In the genomic region with DNA sequence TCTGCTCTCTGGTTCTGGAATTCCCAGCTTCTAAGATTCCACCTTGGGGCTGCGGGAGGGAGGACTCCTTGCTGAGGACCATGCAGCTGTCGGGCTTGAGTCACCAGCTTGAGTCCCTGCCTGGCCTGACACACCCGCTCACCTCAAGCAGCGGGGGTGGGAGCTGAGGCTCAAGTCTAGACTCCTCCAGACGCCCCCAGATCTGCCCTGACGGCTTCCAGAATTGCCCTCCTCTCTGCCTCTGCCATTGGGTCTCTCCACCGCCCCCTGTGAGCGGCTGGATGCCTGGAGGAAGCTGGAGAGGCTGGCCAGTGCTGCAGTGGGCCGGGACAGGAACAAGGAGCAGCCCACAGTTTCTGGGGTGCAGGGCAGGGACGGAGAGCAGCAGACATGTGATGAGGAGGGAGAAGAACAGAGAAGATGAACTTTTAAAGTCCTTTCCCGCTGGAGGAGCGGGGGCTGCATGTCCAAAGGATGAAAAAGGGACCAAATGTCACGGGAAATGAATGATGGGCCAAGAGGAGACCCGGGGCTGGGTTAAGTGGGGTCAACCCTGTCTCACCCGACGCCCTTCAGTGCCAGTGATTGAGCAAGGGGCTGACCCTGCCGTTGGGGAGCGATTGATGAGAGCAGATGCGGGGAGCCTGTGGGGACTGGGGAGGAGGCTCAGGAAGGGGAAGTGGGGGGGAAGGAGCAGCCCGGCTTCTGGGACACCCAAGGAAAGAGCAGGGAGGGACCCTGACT, we compare ENCODE assay signal across 11 cellular contexts. TPM values are rescaled to one million over a fixed set of nuclear protein-coding genes. Genes with fewer than 3 reads are reported as not detected.
DNase-seq lines count a peak whose midpoint lies in the region; ATAC-seq, FAIRE-seq and TF ChIP-seq lines count a peak whose summit lies in the region.
"Had no signal": no experiment of that assay in that cellular context is flagged by ENCODE, and none has a peak within 500 bp of the region (broad histone marks: within the 10 kb centered on the region; RNA-seq: fewer than 3 reads in every experiment).

No MANE protein-coding gene starts in this region.

- ATAC-seq in K562 (no peak), left lung (peak; percentile 62), GM19023 (IDR thresholded peaks at IDR 0.05; ENCODE audit: unreplicated experiment) (no peak)

- in situ Hi-C loops in K562 (cut with MboI), result no loop called here

- TF ChIP-seq RAD21 in K562 (CRISPR knock-in tag; conservative IDR thresholded peaks at IDR 0.05 in 1 of 2, IDR thresholded peaks at IDR 0.05 in 1 of 2), result no peak

- POLR2A ChIA-PET in K562 (lab: Yijun Ruan, JAX), result interaction anchor here (0.6 to 5.9 kb wide), 11 partner anchors 9 to 126 kb away, joined by 3 to 60 read pairs (median 3); partner anchors contain the start of genes ISG20L2, METTL25B, MRPL24 and NES

- WGBS in K562 (ENCODE audit: insufficient coverage, low coverage, missing lambda C conversion rate), result 19% methylated on average over 17 of the region's 20 CpGs

- no peak for DNase-seq in AG10803 (ENCODE audit: low read depth)
- peak; percentile 74 for DNase-seq in HPDE6-E6E7 (ENCODE audit: extremely low spot score)
- DNase-seq in K562 (ENCODE audit: extremely low read depth in 1 of 4, low spot score in 3 of 4), result peak; percentile 45 to 73 (median 65)
- peak; percentile 54 to 63 for DNase-seq in left lung
- no peak for DNase-seq in activated CD8-positive, alpha-beta memory T cell treated with anti-CD3 and anti-CD28 coated beads, Interleukin-2, amount 50 U/mL, for 4 hours
- no peak for DNase-seq in MM.1S
- no peak for DNase-seq in SHP77 (lab: John Stamatoyannopoulos, UW)
- DNase-seq: stimulated activated CD4-positive, alpha-beta T cell treated with anti-CD3 and anti-CD28 coated beads, Interleukin-4, amount 100 ng/mL, for 1 hour had no signal

- CTCF ChIA-PET in K562 (lab: Yijun Ruan, JAX; ENCODE audit: low intra/inter-chr PET ratio), result interaction anchor here (6.6 kb wide), 1 partner anchor 34 kb away, joined by 143 read pairs; the partner anchor contains the start of genes ISG20L2 and METTL25B

- H3K4me3 ChIP-seq in AG10803 (ENCODE audit: low read length), result no peak overlapping the region
- no peak overlapping the region for H3K4me3 ChIP-seq in K562
- no peak overlapping the region for H3K4me3 ChIP-seq in left lung
- no peak overlapping the region for H3K4me3 ChIP-seq in MM.1S (ENCODE audit: low read length)

- H3K27ac ChIP-seq in K562 (ENCODE audit: extremely low read depth, low read depth, low read length) (peak overlapping the region; percentile 91; the same call in 1 of the 3 replicates), left lung (no peak overlapping the region), MM.1S (ENCODE audit: low read length) (no peak overlapping the region)

- H4K20me1 ChIP-seq in K562 (replicated peaks; ENCODE audit: control insufficient read depth, insufficient read depth, low read length) (no peaks in the 10 kb centered on the region), MM.1S (ENCODE audit: insufficient read depth, low read length) (no peaks in the 10 kb centered on the region)

- TF ChIP-seq EP300 in K562 (IDR thresholded peaks at IDR 0.05; ENCODE audit: low read length), result no peak

- no peaks in the 10 kb centered on the region for H3F3A ChIP-seq in MM.1S (ENCODE audit: insufficient read depth, low read length)

- peak; percentile 33 for TF ChIP-seq CTCF in AG10803 (conservative IDR thresholded peaks at IDR 0.05; ENCODE audit: low read length)
- peak in 1 of 3 experiments; percentile 6; a peak in 1 of 6 replicates for TF ChIP-seq CTCF in K562 (IDR thresholded peaks at IDR 0.05 in 2 of 3, conservative IDR thresholded peaks at IDR 0.05 in 1 of 3; ENCODE audit: insufficient read depth in 2 of 3, low read depth in 1 of 3, low read length in 3 of 3)
- no peak for TF ChIP-seq CTCF in left lung (IDR thresholded peaks at IDR 0.05)
- TF ChIP-seq CTCF in MM.1S (IDR thresholded peaks at IDR 0.05; ENCODE audit: low read length), result no peak

- no peaks in the 10 kb centered on the region for H3K27me3 ChIP-seq in K562 (ENCODE audit: control insufficient read depth in 2 of 2, insufficient read depth in 2 of 2, low read length in 2 of 2)
- H3K27me3 ChIP-seq in left lung, result peaks cover 0 to 82% of the 10 kb centered on the region in 2 donors
- peaks cover 69% of the 10 kb centered on the region for H3K27me3 ChIP-seq in MM.1S (replicated peaks; ENCODE audit: insufficient read depth, low read length)

- no peaks in the 10 kb centered on the region for H3K9me1 ChIP-seq in K562 (ENCODE audit: control insufficient read depth, insufficient read depth, low read length)

- H3K9me3 ChIP-seq in K562 (replicated peaks; ENCODE audit: control insufficient read depth, insufficient read depth, low read depth, low read length) (no peaks in the 10 kb centered on the region), left lung (no peaks in the 10 kb centered on the region), MM.1S (replicated peaks; ENCODE audit: insufficient read depth, low read length) (no peaks in the 10 kb centered on the region)

- H3K4me1 ChIP-seq in K562 (replicated peaks in 1 of 2; ENCODE audit: control insufficient read depth in 2 of 2, insufficient read depth in 2 of 2, low read length in 2 of 2), result peaks cover 49 to 62% of the 10 kb centered on the region in 2 experiments
- peaks cover 12 to 22% of the 10 kb centered on the region in 2 donors for H3K4me1 ChIP-seq in left lung
- no peaks in the 10 kb centered on the region for H3K4me1 ChIP-seq in MM.1S (ENCODE audit: low read length)

- peak; percentile 11 for FAIRE-seq in K562 (lab: Jason Lieb, UNC)
- FAIRE-seq: G401.6 had no signal

- H3K79me2 ChIP-seq in K562 (ENCODE audit: control insufficient read depth, insufficient read depth, low read length) (0 out of 3 replicates have a peak, but pooled peaks cover 3% of the 10 kb centered on the region), MM.1S (ENCODE audit: low read length) (no peaks in the 10 kb centered on the region)

- no peaks in the 10 kb centered on the region for H3K36me3 ChIP-seq in K562 (ENCODE audit: control insufficient read depth, insufficient read depth, low read length)
- H3K36me3 ChIP-seq in left lung, result no peaks in the 10 kb centered on the region
- no peaks in the 10 kb centered on the region for H3K36me3 ChIP-seq in MM.1S (replicated peaks; ENCODE audit: insufficient read depth, low read length)

- intact Hi-C loops in K562 (cut with micrococcal nuclease), result no loop called here
- intact Hi-C loops in left lung (cut with DNase I), result no loop called here

- TF ChIP-seq POLR2A in K562 (conservative IDR thresholded peaks at IDR 0.05), result no peak

- H3K9me2 ChIP-seq in MM.1S (replicated peaks; ENCODE audit: insufficient read depth, low read length), result no peaks in the 10 kb centered on the region

- peak overlapping the region in 1 of 2 experiments; percentile 92; a peak in 3 of 4 replicates for H3K9ac ChIP-seq in K562 (ENCODE audit: insufficient read depth in 1 of 2, low read depth in 2 of 2, low read length in 2 of 2)
- H3K9ac ChIP-seq in MM.1S (ENCODE audit: low read length), result no peak overlapping the region

- H2AFZ ChIP-seq in K562 (ENCODE audit: low read depth, low read length) (peak overlapping the region; percentile 92), MM.1S (ENCODE audit: low read length) (no peak overlapping the region)

- no TSS peak for BruUV-seq in K562 (replicated peaks; lab: Mats Ljungman, UMichigan)

- H3K4me2 ChIP-seq in K562 (ENCODE audit: insufficient read depth, low read length) (peak overlapping the region; percentile 54), MM.1S (ENCODE audit: low read depth, low read length) (no peak overlapping the region)

RNA-seq across cellular contexts. Expression of gene CRABP2, which starts 13.5 kb away (rescaled TPM):
- 0.86 TPM in 1 of 2 replicates, not detected in the other for total RNA-seq in K562 (2011; cell fraction: chromatin; rRNA removed; ENCODE audit: low replicate concordance)
- 0.39 and 1.0 TPM in 2 replicates for total RNA-seq in K562 (2011; cell fraction: nucleolus; rRNA removed)
- total RNA-seq in K562 (2011; cell fraction: nucleoplasm; rRNA removed), result 0.44 TPM in 1 of 2 replicates, not detected in the other
- total RNA-seq in K562 (2014; rRNA removed), result 0.86 and 1.2 TPM in 2 replicates
- 0.32 and 0.36 TPM in 2 replicates for total RNA-seq in K562 (2014; rRNA removed; fragmentation: Illumina TruSeq; extraction: Trizol)
- 0.72 and 1.3 TPM in 2 replicates for total RNA-seq in K562 (2015; rRNA removed; fragmentation: Illumina TruSeq; extraction: Trizol)
- 1.5 and 1.6 TPM in 2 replicates for total RNA-seq in K562 (2021)
- 0.50 and 1.5 TPM in 2 replicates for polyA plus RNA-seq in K562 (2011; rRNA removed)
- polyA plus RNA-seq in K562 (2011; cell fraction: cytosol; rRNA removed), result 0.58 and 1.3 TPM in 2 replicates
- 1.8 and 2.6 TPM in 2 replicates for polyA plus RNA-seq in K562 (2011; cell fraction: nucleus; rRNA removed)
- 2.6 and 2.9 TPM in 2 replicates for polyA plus RNA-seq in K562 (2012)
- polyA plus RNA-seq in K562 (2014; fragmentation: Illumina TruSeq; extraction: Trizol), result 1.9 and 2.5 TPM in 2 replicates
- under 1 TPM; 0.30 to 0.52 TPM for polyA plus RNA-seq in K562 (2014; fragmentation: Nextera tagmentation; extraction: Ambion mirVana)
- 0.82 and 1.2 TPM in 2 replicates for polyA plus RNA-seq in K562 (2014; rRNA removed)
- polyA minus RNA-seq in K562 (2011; rRNA and poly(A)+ RNA removed), result 0.28 and 0.72 TPM in 2 replicates
- not detected in 2 replicates for polyA minus RNA-seq in K562 (2011; cell fraction: cytosol; rRNA and poly(A)+ RNA removed)
- not detected in 2 replicates for polyA minus RNA-seq in K562 (2011; cell fraction: nucleus; rRNA and poly(A)+ RNA removed)
- total RNA-seq in left lung, result 10 to 100 TPM in 1 of 2 donors, 1 to 10 TPM in 1; 2.7 to 23.3 TPM

RNA-seq across cellular contexts. Expression of gene NES, which starts 14.6 kb away (rescaled TPM):
- 1.5 and 2.0 TPM in 2 replicates for total RNA-seq in K562 (2011; cell fraction: chromatin; rRNA removed; ENCODE audit: low replicate concordance)
- 1.7 TPM in 2 replicates for total RNA-seq in K562 (2011; cell fraction: nucleolus; rRNA removed)
- 1.8 and 3.1 TPM in 2 replicates for total RNA-seq in K562 (2011; cell fraction: nucleoplasm; rRNA removed)
- total RNA-seq in K562 (2014; rRNA removed), result 5.8 and 6.6 TPM in 2 replicates
- 3.3 and 4.1 TPM in 2 replicates for total RNA-seq in K562 (2014; rRNA removed; fragmentation: Illumina TruSeq; extraction: Trizol)
- 4.8 and 4.9 TPM in 2 replicates for total RNA-seq in K562 (2015; rRNA removed; fragmentation: Illumina TruSeq; extraction: Trizol)
- 5.5 and 8.6 TPM in 2 replicates for total RNA-seq in K562 (2021)
- 2.7 TPM in 2 replicates for polyA plus RNA-seq in K562 (2011; rRNA removed)
- polyA plus RNA-seq in K562 (2011; cell fraction: cytosol; rRNA removed), result 1.5 and 2.5 TPM in 2 replicates
- 3.2 and 5.5 TPM in 2 replicates for polyA plus RNA-seq in K562 (2011; cell fraction: nucleus; rRNA removed)
- polyA plus RNA-seq in K562 (2012), result 6.5 and 7.0 TPM in 2 replicates
- polyA plus RNA-seq in K562 (2014; fragmentation: Illumina TruSeq; extraction: Trizol), result 5.4 and 6.3 TPM in 2 replicates
- under 1 TPM; 0.10 to 0.13 TPM for polyA plus RNA-seq in K562 (2014; fragmentation: Nextera tagmentation; extraction: Ambion mirVana)
- polyA plus RNA-seq in K562 (2014; rRNA removed), result 2.5 and 4.2 TPM in 2 replicates
- polyA minus RNA-seq in K562 (2011; rRNA and poly(A)+ RNA removed), result 2.3 and 2.4 TPM in 2 replicates
- 3.8 and 5.4 TPM in 2 replicates for polyA minus RNA-seq in K562 (2011; cell fraction: cytosol; rRNA and poly(A)+ RNA removed)
- 1.2 and 1.4 TPM in 2 replicates for polyA minus RNA-seq in K562 (2011; cell fraction: nucleus; rRNA and poly(A)+ RNA removed)
- total RNA-seq in left lung, result 10 to 100 TPM; 56.9 to 58.5 TPM
- total RNA-seq: mononuclear cell had no signal

RNA-seq across cellular contexts. Expression of gene METTL25B, which starts 36.4 kb away (rescaled TPM):
- total RNA-seq in K562 (2011; cell fraction: chromatin; rRNA removed; ENCODE audit: low replicate concordance), result 50.1 and 117 TPM in 2 replicates
- 103 and 114 TPM in 2 replicates for total RNA-seq in K562 (2011; cell fraction: nucleolus; rRNA removed)
- 74.6 and 83.1 TPM in 2 replicates for total RNA-seq in K562 (2011; cell fraction: nucleoplasm; rRNA removed)
- total RNA-seq in K562 (2014; rRNA removed) (33.1 and 39.1 TPM in 2 replicates), K562 (2014; rRNA removed; fragmentation: Illumina TruSeq; extraction: Trizol) (17.8 and 26.3 TPM in 2 replicates), K562 (2015; rRNA removed; fragmentation: Illumina TruSeq; extraction: Trizol) (27.0 and 30.3 TPM in 2 replicates), K562 (2021) (46.3 and 48.3 TPM in 2 replicates), left lung (10 to 100 TPM; 30.6 to 35.3 TPM)
- polyA plus RNA-seq in K562 (2011; rRNA removed) (37.1 and 46.1 TPM in 2 replicates), K562 (2014; fragmentation: Illumina TruSeq; extraction: Trizol) (33.9 and 37.7 TPM in 2 replicates), K562 (2014; fragmentation: Nextera tagmentation; extraction: Ambion mirVana) (10 to 100 TPM in 1 of 2 experiments, 1 to 10 TPM in 1; 7.7 to 13.2 TPM), K562 (2014; rRNA removed) (41.8 and 57.4 TPM in 2 replicates)
- polyA plus RNA-seq in K562 (2011; cell fraction: cytosol; rRNA removed), result 44.7 and 53.0 TPM in 2 replicates
- polyA plus RNA-seq in K562 (2011; cell fraction: nucleus; rRNA removed), result 79.3 and 98.8 TPM in 2 replicates
- polyA plus RNA-seq in K562 (2012), result 34.9 and 66.4 TPM in 2 replicates
- polyA minus RNA-seq in K562 (2011; rRNA and poly(A)+ RNA removed), result 17.4 and 21.8 TPM in 2 replicates
- 20.6 and 27.1 TPM in 2 replicates for polyA minus RNA-seq in K562 (2011; cell fraction: cytosol; rRNA and poly(A)+ RNA removed)
- polyA minus RNA-seq in K562 (2011; cell fraction: nucleus; rRNA and poly(A)+ RNA removed), result 25.0 and 34.1 TPM in 2 replicates

RNA-seq across cellular contexts. Expression of gene ISG20L2, which starts 36.7 kb away (rescaled TPM):
- total RNA-seq in K562 (2011; cell fraction: chromatin; rRNA removed; ENCODE audit: low replicate concordance), result 62.5 and 90.4 TPM in 2 replicates
- 49.1 and 64.9 TPM in 2 replicates for total RNA-seq in K562 (2011; cell fraction: nucleolus; rRNA removed)
- 55.7 and 64.4 TPM in 2 replicates for total RNA-seq in K562 (2011; cell fraction: nucleoplasm; rRNA removed)
- 34.3 and 40.7 TPM in 2 replicates for total RNA-seq in K562 (2014; rRNA removed)
- total RNA-seq in K562 (2014; rRNA removed; fragmentation: Illumina TruSeq; extraction: Trizol), result 57.7 and 59.6 TPM in 2 replicates
- total RNA-seq in K562 (2015; rRNA removed; fragmentation: Illumina TruSeq; extraction: Trizol), result 52.6 and 53.3 TPM in 2 replicates
- total RNA-seq in K562 (2021), result 46.3 and 50.3 TPM in 2 replicates
- polyA plus RNA-seq in K562 (2011; rRNA removed), result 59.5 and 63.8 TPM in 2 replicates
- 60.2 and 77.5 TPM in 2 replicates for polyA plus RNA-seq in K562 (2011; cell fraction: cytosol; rRNA removed)
- polyA plus RNA-seq in K562 (2011; cell fraction: nucleus; rRNA removed), result 23.1 and 28.0 TPM in 2 replicates
- 45.7 and 45.9 TPM in 2 replicates for polyA plus RNA-seq in K562 (2012)
- 100 and 130 TPM in 2 replicates for polyA plus RNA-seq in K562 (2014; fragmentation: Illumina TruSeq; extraction: Trizol)
- polyA plus RNA-seq in K562 (2014; fragmentation: Nextera tagmentation; extraction: Ambion mirVana), result 10 to 100 TPM; 21.3 to 50.3 TPM
- 41.5 and 50.9 TPM in 2 replicates for polyA plus RNA-seq in K562 (2014; rRNA removed)
- 52.8 and 62.8 TPM in 2 replicates for polyA minus RNA-seq in K562 (2011; rRNA and poly(A)+ RNA removed)
- 23.6 and 28.9 TPM in 2 replicates for polyA minus RNA-seq in K562 (2011; cell fraction: cytosol; rRNA and poly(A)+ RNA removed)
- polyA minus RNA-seq in K562 (2011; cell fraction: nucleus; rRNA and poly(A)+ RNA removed), result 21.1 and 35.4 TPM in 2 replicates
- total RNA-seq in left lung, result 10 to 100 TPM; 18.3 to 30.8 TPM

RNA-seq across cellular contexts. Expression of gene MRPL24, which starts 49.1 kb away (rescaled TPM):
- 8.3 and 22.8 TPM in 2 replicates for total RNA-seq in K562 (2011; cell fraction: chromatin; rRNA removed; ENCODE audit: low replicate concordance)
- 18.7 and 20.3 TPM in 2 replicates for total RNA-seq in K562 (2011; cell fraction: nucleolus; rRNA removed)
- total RNA-seq in K562 (2011; cell fraction: nucleoplasm; rRNA removed), result 15.8 and 16.2 TPM in 2 replicates
- total RNA-seq in K562 (2014; rRNA removed) (103 and 134 TPM in 2 replicates), K562 (2014; rRNA removed; fragmentation: Illumina TruSeq; extraction: Trizol) (91.6 and 91.8 TPM in 2 replicates), K562 (2015; rRNA removed; fragmentation: Illumina TruSeq; extraction: Trizol) (105 and 113 TPM in 2 replicates), K562 (2021) (74.0 and 74.3 TPM in 2 replicates), left lung (10 to 100 TPM; 42.8 to 62.2 TPM)
- polyA plus RNA-seq in K562 (2011; rRNA removed) (97.5 and 101 TPM in 2 replicates), K562 (2014; fragmentation: Illumina TruSeq; extraction: Trizol) (153 and 163 TPM in 2 replicates), K562 (2014; fragmentation: Nextera tagmentation; extraction: Ambion mirVana) (100 to 1,000 TPM; 206 to 267 TPM), K562 (2014; rRNA removed) (115 and 141 TPM in 2 replicates)
- polyA plus RNA-seq in K562 (2011; cell fraction: cytosol; rRNA removed), result 66.6 and 77.0 TPM in 2 replicates
- polyA plus RNA-seq in K562 (2011; cell fraction: nucleus; rRNA removed), result 59.6 and 61.8 TPM in 2 replicates
- polyA plus RNA-seq in K562 (2012), result 90.5 and 117 TPM in 2 replicates
- polyA minus RNA-seq in K562 (2011; rRNA and poly(A)+ RNA removed), result 43.9 and 56.9 TPM in 2 replicates
- polyA minus RNA-seq in K562 (2011; cell fraction: cytosol; rRNA and poly(A)+ RNA removed), result 23.8 and 27.5 TPM in 2 replicates
- 9.4 and 12.0 TPM in 2 replicates for polyA minus RNA-seq in K562 (2011; cell fraction: nucleus; rRNA and poly(A)+ RNA removed)

Comparison
In these comparisons a context has a peak if more than half of its experiments do, and no peak if none do; other contexts are left out.
1. DNase-seq: peak in HPDE6-E6E7 (single experiment), K562 (4 of 4) and left lung (2 of 2); none in AG10803 (single experiment), activated CD8-positive, alpha-beta memory T cell treated with anti-CD3 and anti-CD28 coated beads, Interleukin-2, amount 50 U/mL, for 4 hours (single experiment), MM.1S (single experiment) and SHP77 (0 of 2).
2. RNA of gene NES, which starts 14.6 kb away (total RNA-seq): 56.9 to 58.5 TPM in left lung; 1.5 to 8.6 TPM in K562; every median in the first group is over 4 times any median in the second.